8 cellular contexts compared by ENCODE assay signal in the genomic region with DNA sequence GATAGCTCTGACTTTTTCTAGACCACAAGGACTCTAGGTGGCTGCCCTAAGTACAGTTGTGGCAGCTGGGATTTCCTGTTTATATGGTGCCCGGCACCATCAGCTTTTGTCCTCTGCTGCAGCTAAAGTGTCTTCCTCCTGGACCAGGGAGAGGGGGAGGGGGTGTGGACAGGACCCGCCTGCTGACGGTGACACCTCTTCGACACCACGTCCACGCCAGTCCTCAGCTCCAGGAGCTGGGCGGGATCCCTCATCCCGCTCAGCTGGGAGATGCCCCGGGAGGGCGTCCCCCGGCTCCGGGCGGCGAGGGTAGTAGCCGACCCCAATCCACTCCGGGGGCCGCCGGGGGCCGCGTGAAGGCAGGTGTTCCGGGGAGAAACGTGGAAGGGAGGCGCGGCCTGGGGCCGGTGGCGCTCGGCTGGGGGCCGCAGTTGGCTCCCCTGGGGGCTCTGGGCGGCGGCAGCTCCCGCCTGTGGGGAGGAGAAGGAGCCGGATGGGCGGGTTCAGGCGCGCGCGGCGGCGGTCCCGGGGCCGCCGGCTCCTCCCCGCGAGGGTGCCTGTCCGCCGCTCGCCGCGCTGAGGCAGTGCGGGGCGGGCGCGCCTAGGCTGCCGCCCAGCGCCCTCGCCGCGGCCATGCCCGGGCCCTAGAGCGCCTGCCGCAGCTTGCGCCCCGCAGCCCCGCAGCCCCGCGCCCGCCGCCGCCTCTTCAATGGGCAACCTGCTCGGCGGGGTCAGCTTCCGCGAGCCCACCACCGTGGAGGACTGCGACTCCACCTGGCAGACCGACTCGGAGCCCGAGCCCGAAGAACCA. TPM values are rescaled to one million over a fixed set of nuclear protein-coding genes. Genes with fewer than 3 reads are reported as not detected.
DNase-seq lines count a peak whose midpoint lies in the region; ATAC-seq and TF ChIP-seq lines count a peak whose summit lies in the region.

OGFRL1 (plus strand) TSS at position 584 of the 811 bp plus-strand sequence; CDS start at position 710, 126 bp downstream.

- H4K20me1 ChIP-seq in BLaER1, result peaks cover 26% of the 10 kb centered on the region

- H3K27me3 ChIP-seq in BLaER1, result no peaks in the 10 kb centered on the region
- H3K27me3 ChIP-seq in liver (ENCODE audit: control insufficient read depth in 4 of 4, insufficient read depth in 4 of 4, low read length in 3 of 4), result no peaks in the 10 kb centered on the region

- peak; percentile 56 for DNase-seq in GM19240 (ENCODE audit: insufficient read length, low spot score)
- peak; percentile 68 to 90 for DNase-seq in NCI-H526 (lab: John Stamatoyannopoulos, UW)
- peak; percentile 54 for DNase-seq in activated CD4-positive, alpha-beta T cell treated with anti-CD3 and anti-CD28 coated beads, Interleukin-2, amount 50 U/mL, for 1 hour
- peak; percentile 14 to 75 for DNase-seq in dermis microvascular lymphatic vessel endothelial cell (ENCODE audit: low read depth in 2 of 2)
- peak; percentile 56 for DNase-seq in stimulated activated CD4-positive, alpha-beta T cell treated with anti-CD3 and anti-CD28 coated beads, Interleukin-4, amount 100 ng/mL, for 24 hours

- under 1% methylated on average over 79 of the region's 79 CpGs for WGBS in liver

- H3K27ac ChIP-seq in BLaER1, result peak within 1 kb of the TSS; percentile 98
- peak within 1 kb of the TSS; percentile 82 to 83 for H3K27ac ChIP-seq in liver (ENCODE audit: low read depth in 1 of 2, low read length in 2 of 2)

- peak within 1 kb of the TSS; percentile 90 for H3K4me2 ChIP-seq in BLaER1

- peak; percentile 31 for TF ChIP-seq CTCF in liver (IDR thresholded peaks at IDR 0.05; ENCODE audit: low read depth, low read length, missing input control)

- peak; percentile 92 for ATAC-seq in HG03439 (IDR thresholded peaks at IDR 0.05; ENCODE audit: unreplicated experiment)

- H3K36me3 ChIP-seq in BLaER1 (peaks cover 4% of the 10 kb centered on the region), liver (ENCODE audit: control insufficient read depth in 4 of 4, insufficient read depth in 3 of 4, low read depth in 1 of 4, low read length in 3 of 4) (no peaks in the 10 kb centered on the region)

- H3K4me3 ChIP-seq in BLaER1 (peak within 1 kb of the TSS; percentile 93), liver (ENCODE audit: low read depth in 1 of 3, low read length in 3 of 3) (peak within 1 kb of the TSS; percentile 63 to 94 (median 75))

- H3K4me1 ChIP-seq in BLaER1 (peaks cover 43% of the 10 kb centered on the region), liver (ENCODE audit: control insufficient read depth in 4 of 4, insufficient read depth in 4 of 4, low read length in 3 of 4) (peaks cover 0 to 13% (median 6%) of the 10 kb centered on the region in 4 donors)

- no peak for TF ChIP-seq RAD21 in liver (IDR thresholded peaks at IDR 0.05)

- H3K9me3 ChIP-seq in BLaER1, result no peaks in the 10 kb centered on the region
- no peaks in the 10 kb centered on the region for H3K9me3 ChIP-seq in liver (ENCODE audit: control insufficient read depth in 4 of 4, low read length in 3 of 4)

- peak within 1 kb of the TSS; percentile 97 for H3K9ac ChIP-seq in BLaER1
- peak within 1 kb of the TSS; percentile 21 to 73 for H3K9ac ChIP-seq in liver (ENCODE audit: low read depth in 1 of 2, low read length in 2 of 2)

TF ChIP-seq in liver, 16 proteins besides CTCF, POLR2A, EP300 and RAD21:
- TF ChIP-seq SP1 (IDR thresholded peaks at IDR 0.05) (peak; percentile 13), JUND (IDR thresholded peaks at IDR 0.05) (no peak), GABPA (IDR thresholded peaks at IDR 0.05 in 1 of 2, conservative IDR thresholded peaks at IDR 0.05 in 1 of 2) (no peak), FOXA1 (IDR thresholded peaks at IDR 0.05) (no peak), EGR1 (IDR thresholded peaks at IDR 0.05; ENCODE audit: low read depth in 2 of 2) (no peak), TAF1 (conservative IDR thresholded peaks at IDR 0.05) (no peak)

RNA-seq across cellular contexts. Expression of gene OGFRL1, which starts in this region (rescaled TPM):
- 3.2 and 4.6 TPM in 2 replicates for total RNA-seq in dermis microvascular lymphatic vessel endothelial cell
- total RNA-seq in liver, result 1 to 10 TPM; 5.4 to 9.3 TPM
- polyA plus RNA-seq in liver, result 1 to 10 TPM in 1 of 2 donors, under 1 TPM in 1; 0.71 to 1.3 TPM

Comparison
In these comparisons a context has a peak if more than half of its experiments do, and no peak if none do; other contexts are left out.
1. Peak in every context shown above with its lines: DNase-seq, ATAC-seq, H3K4me3 ChIP-seq and H3K27ac ChIP-seq.